In genomic region chr2:237380768-237381167, GRCh38 we compare ENCODE assay signal across 30 cellular contexts.
"Had no signal": no experiment of that assay in that cellular context is flagged by ENCODE, and none has a peak within 500 bp of the region (broad histone marks: within the 10 kb centered on the region; RNA-seq: fewer than 3 reads in every experiment).

No MANE protein-coding gene starts in this region.

- H3K27me3 ChIP-seq: brain microvascular endothelial cell, MG63 had no signal

- H3K36me3 ChIP-seq: SJCRH30 had no signal

- ATAC-seq: activated CD8-positive, alpha-beta T cell treated with anti-CD3 and anti-CD28 coated beads for 36 hours; activated T-cell treated with anti-CD3 and anti-CD28 coated beads, Interleukin-2, amount 50 U/mL, for 72 hours; activated T-helper 17 cell treated with anti-CD3 and anti-CD28 coated beads, Interleukin-2, amount 50 U/mL, for 72 hours; Panc1 had no signal

- H3K27ac Mint-ChIP-seq: activated CD4-positive, alpha-beta T cell treated with anti-CD3 and anti-CD28 coated beads, Interleukin-2, amount 10 ng/mL, durations not matched to agents 24 days and 14 days; activated CD8-positive, alpha-beta T cell treated with anti-CD3 and anti-CD28 coated beads for 36 hours; activated naive CD8-positive, alpha-beta T cell treated with anti-CD3 and anti-CD28 coated beads for 36 hours; activated T-cell treated with anti-CD3 and anti-CD28 coated beads, Interleukin-2, amount 50 U/mL, for 72 hours; activated T-helper 17 cell treated with anti-CD3 and anti-CD28 coated beads, Interleukin-2, amount 50 U/mL, for 72 hours; T-helper 2 cell treated with Interferon-gamma antibody and Interleukin-4, amounts not matched to agents 5 μg/mL and 100 μg/mL, for 36 hours had no signal

- H3K4me3 ChIP-seq: MG63, SJCRH30, SK-N-MC had no signal

- H3K27ac ChIP-seq: brain microvascular endothelial cell, SJCRH30, SK-N-MC had no signal

- H3K4me1 Mint-ChIP-seq: activated CD4-positive, alpha-beta T cell treated with anti-CD3 and anti-CD28 coated beads, Interleukin-2, amount 10 ng/mL, durations not matched to agents 24 days and 14 days; activated naive CD8-positive, alpha-beta T cell treated with anti-CD3 and anti-CD28 coated beads for 36 hours; activated T-helper 17 cell treated with anti-CD3 and anti-CD28 coated beads, Interleukin-2, amount 50 U/mL, for 72 hours; central memory CD8-positive, alpha-beta T cell had no signal

- H3K9me3 ChIP-seq: MG63 had no signal

- H3K27me3 Mint-ChIP-seq: activated CD4-positive, alpha-beta T cell treated with anti-CD3 and anti-CD28 coated beads, Interleukin-2, amount 10 ng/mL, durations not matched to agents 24 days and 14 days; activated CD8-positive, alpha-beta T cell treated with anti-CD3 and anti-CD28 coated beads for 36 hours; activated naive CD8-positive, alpha-beta T cell treated with anti-CD3 and anti-CD28 coated beads for 36 hours; activated T-helper 17 cell treated with anti-CD3 and anti-CD28 coated beads, Interleukin-2, amount 50 U/mL, for 72 hours; central memory CD8-positive, alpha-beta T cell had no signal

- H3K4me3 Mint-ChIP-seq: activated CD4-positive, alpha-beta T cell treated with anti-CD3 and anti-CD28 coated beads, Interleukin-2, amount 10 ng/mL, durations not matched to agents 24 days and 14 days; activated CD8-positive, alpha-beta T cell treated with anti-CD3 and anti-CD28 coated beads for 36 hours; activated naive CD8-positive, alpha-beta T cell treated with anti-CD3 and anti-CD28 coated beads for 36 hours; activated T-cell treated with anti-CD3 and anti-CD28 coated beads, Interleukin-2, amount 50 U/mL, for 72 hours; activated T-helper 17 cell treated with anti-CD3 and anti-CD28 coated beads, Interleukin-2, amount 50 U/mL, for 72 hours; central memory CD8-positive, alpha-beta T cell; T-helper 2 cell treated with Interferon-gamma antibody and Interleukin-4, amounts not matched to agents 5 μg/mL and 100 μg/mL, for 36 hours had no signal

- DNase-seq: activated CD4-positive, alpha-beta T cell treated with anti-CD3 and anti-CD28 coated beads, Interleukin-2, amount 10 ng/mL, durations not matched to agents 24 days and 14 days; activated CD4-positive, alpha-beta T cell treated with anti-CD3 and anti-CD28 coated beads, Interleukin-2, amount 50 U/mL, for 4 hours; activated CD8-positive, alpha-beta T cell treated with anti-CD3 and anti-CD28 coated beads for 36 hours; activated effector memory CD4-positive, alpha-beta T cell treated with anti-CD3 and anti-CD28 coated beads, Interleukin-2, amount 50 U/mL, for 16 hours; activated naive CD4-positive, alpha-beta T cell; activated naive CD4-positive, alpha-beta T cell treated with anti-CD3 and anti-CD28 coated beads, Interleukin-2, amount 50 U/mL, for 16 hours; activated naive CD8-positive, alpha-beta T cell treated with anti-CD3 and anti-CD28 coated beads for 36 hours; activated T-cell treated with anti-CD3 and anti-CD28 coated beads, Interleukin-2, amount 50 U/mL, for 1 hour; activated T-cell treated with anti-CD3 and anti-CD28 coated beads, Interleukin-2, amount 50 U/mL, for 72 hours; amniotic stem cell; aorta; brain microvascular endothelial cell; Kasumi-1; MG63; NCI-H1048; NCI-H1105 treated with DMSO at 0.1 percent for 48 hours; NCI-H1436; NCI-H1694 treated with DMSO at 0.1 percent for 48 hours; NCI-H2029; NCI-H510A; NCI-H526; NCI-H748 treated with DMSO at 0.1 percent for 48 hours; NK-92 treated with Interleukin-12 subunit alpha and Interleukin-12 subunit beta, amount 100 ng/mL, for 24 hours; SHP77; SJCRH30 had no signal

- H3K36me3 Mint-ChIP-seq: activated naive CD8-positive, alpha-beta T cell treated with anti-CD3 and anti-CD28 coated beads for 36 hours had no signal

- H3K9me3 Mint-ChIP-seq: activated CD4-positive, alpha-beta T cell treated with anti-CD3 and anti-CD28 coated beads, Interleukin-2, amount 10 ng/mL, durations not matched to agents 24 days and 14 days; activated CD8-positive, alpha-beta T cell treated with anti-CD3 and anti-CD28 coated beads for 36 hours; activated naive CD8-positive, alpha-beta T cell treated with anti-CD3 and anti-CD28 coated beads for 36 hours; activated T-cell treated with anti-CD3 and anti-CD28 coated beads, Interleukin-2, amount 50 U/mL, for 72 hours; activated T-helper 17 cell treated with anti-CD3 and anti-CD28 coated beads, Interleukin-2, amount 50 U/mL, for 72 hours; central memory CD8-positive, alpha-beta T cell; T-helper 2 cell treated with Interferon-gamma antibody and Interleukin-4, amounts not matched to agents 5 μg/mL and 100 μg/mL, for 36 hours had no signal

- H3K4me1 ChIP-seq: SJCRH30 had no signal
